27 cellular contexts compared by ENCODE assay signal in the genomic region with DNA sequence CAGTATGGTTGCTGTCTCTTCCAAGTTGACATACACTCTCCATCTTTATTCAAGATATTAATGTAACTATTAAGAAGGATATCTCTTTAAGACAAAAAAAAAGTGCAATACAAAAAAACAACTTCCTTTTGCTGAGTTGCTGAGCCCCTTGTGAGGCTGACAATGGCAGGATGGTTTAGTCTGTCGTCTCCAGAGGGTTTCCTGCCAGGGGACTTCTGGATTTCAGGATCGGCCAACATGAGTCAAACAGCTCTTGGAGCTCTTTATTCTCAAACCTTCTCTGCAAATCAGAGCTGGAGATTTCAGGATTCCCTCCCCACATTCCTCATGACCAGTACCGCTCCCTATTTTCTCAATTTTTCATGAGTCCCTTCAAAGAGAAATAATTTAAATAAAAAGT. TPM values are rescaled to one million over a fixed set of nuclear protein-coding genes. Genes with fewer than 3 reads are reported as not detected.
DNase-seq lines count a peak whose midpoint lies in the region; ATAC-seq and TF ChIP-seq lines count a peak whose summit lies in the region.
"Had no signal": no experiment of that assay in that cellular context is flagged by ENCODE, and none has a peak within 500 bp of the region (broad histone marks: within the 10 kb centered on the region; RNA-seq: fewer than 3 reads in every experiment).

No MANE protein-coding gene starts in this region.

- no peaks in the 10 kb centered on the region for H3K27me3 ChIP-seq in heart right ventricle
- H3K27me3 ChIP-seq in MG63: no peaks in the 10 kb centered on the region
- no peaks in the 10 kb centered on the region for H3K27me3 ChIP-seq in osteoblast (ENCODE audit: insufficient read depth, low read length)
- H3K27me3 ChIP-seq in H7 (ENCODE audit: control insufficient read depth, insufficient read depth, low read length): no peaks in the 10 kb centered on the region
- H3K27me3 ChIP-seq: left lung had no signal

- peak overlapping the region; percentile 35 for H3K4me3 Mint-ChIP-seq in endothelial cell (ENCODE audit: unreplicated experiment)
- H3K4me3 Mint-ChIP-seq: activated CD4-positive, alpha-beta memory T cell treated with anti-CD3 and anti-CD28 coated beads, Interleukin-2, amount 10 ng/mL, durations not matched to agents 7 days and 5 days; activated naive CD4-positive, alpha-beta T cell treated with anti-CD3 and anti-CD28 coated beads for 36 hours; H9; neural crest cell; stimulated activated naive CD8-positive, alpha-beta T cell treated with anti-CD3 and anti-CD28 coated beads, Interleukin-15, amount 100 ng/mL, for 72 hours; T-helper 2 cell treated with Interferon-gamma antibody and Interleukin-4, amounts not matched to agents 5 μg/mL and 100 μg/mL, for 36 hours had no signal

- peak overlapping the region; percentile 52 for H2AFZ ChIP-seq in osteoblast (ENCODE audit: low read length)

- no peaks in the 10 kb centered on the region for H3K36me3 Mint-ChIP-seq in endothelial cell (ENCODE audit: low read depth, unreplicated experiment)

- H3K27ac ChIP-seq in heart right ventricle (peak overlapping the region in 6 of 10 donors; percentile 10 to 61 (median 26)), osteoblast (ENCODE audit: low read depth, low read length) (no peak overlapping the region)
- H3K27ac ChIP-seq: RWPE1 had no signal

- H3K4me2 ChIP-seq in osteoblast (ENCODE audit: insufficient read depth, low read length): no peak overlapping the region
- H3K4me2 ChIP-seq: A549 had no signal

- peak overlapping the region; percentile 96 for H3K27ac Mint-ChIP-seq in endothelial cell (ENCODE audit: unreplicated experiment)
- H3K27ac Mint-ChIP-seq: activated CD4-positive, alpha-beta memory T cell treated with anti-CD3 and anti-CD28 coated beads, Interleukin-2, amount 10 ng/mL, durations not matched to agents 7 days and 5 days; activated naive CD4-positive, alpha-beta T cell treated with anti-CD3 and anti-CD28 coated beads for 36 hours; T-helper 2 cell treated with Interferon-gamma antibody and Interleukin-4, amounts not matched to agents 5 μg/mL and 100 μg/mL, for 36 hours had no signal

- H3K4me3 ChIP-seq in heart right ventricle: no peak overlapping the region
- H3K4me3 ChIP-seq in MG63: no peak overlapping the region
- no peak overlapping the region for H3K4me3 ChIP-seq in osteoblast (ENCODE audit: insufficient read depth, low read length)
- no peak overlapping the region for H3K4me3 ChIP-seq in H7 (ENCODE audit: insufficient read depth, low read depth, low read length)
- H3K4me3 ChIP-seq: A549, left lung had no signal

- H3K36me3 ChIP-seq in heart right ventricle (no peaks in the 10 kb centered on the region), MG63 (no peaks in the 10 kb centered on the region), osteoblast (ENCODE audit: insufficient read depth, low read length) (no peaks in the 10 kb centered on the region), H7 (replicated peaks; ENCODE audit: control insufficient read depth, insufficient read depth, low read length) (no peaks in the 10 kb centered on the region)
- H3K36me3 ChIP-seq: left lung had no signal

- H3K9me3 ChIP-seq in heart right ventricle: no peaks in the 10 kb centered on the region
- no peaks in the 10 kb centered on the region for H3K9me3 ChIP-seq in MG63
- H3K9me3 ChIP-seq in osteoblast (ENCODE audit: low read depth, low read length): no peaks in the 10 kb centered on the region
- H3K9me3 ChIP-seq: A549, left lung had no signal

- no peaks in the 10 kb centered on the region for H3K9me3 Mint-ChIP-seq in endothelial cell (ENCODE audit: unreplicated experiment)
- H3K9me3 Mint-ChIP-seq: activated CD4-positive, alpha-beta memory T cell treated with anti-CD3 and anti-CD28 coated beads, Interleukin-2, amount 10 ng/mL, durations not matched to agents 7 days and 5 days; activated naive CD4-positive, alpha-beta T cell treated with anti-CD3 and anti-CD28 coated beads for 36 hours; neural crest cell; stimulated activated naive CD8-positive, alpha-beta T cell treated with anti-CD3 and anti-CD28 coated beads, Interleukin-15, amount 100 ng/mL, for 72 hours; T-helper 2 cell treated with Interferon-gamma antibody and Interleukin-4, amounts not matched to agents 5 μg/mL and 100 μg/mL, for 36 hours had no signal

- no peaks in the 10 kb centered on the region for H4K20me1 ChIP-seq in osteoblast (ENCODE audit: insufficient read depth, low read length)

- no peaks in the 10 kb centered on the region for H3K79me2 ChIP-seq in osteoblast (ENCODE audit: insufficient read depth, low read length)

- H3K27me3 Mint-ChIP-seq in endothelial cell (ENCODE audit: unreplicated experiment): peaks cover 6% of the 10 kb centered on the region
- H3K27me3 Mint-ChIP-seq: stimulated activated naive CD8-positive, alpha-beta T cell treated with anti-CD3 and anti-CD28 coated beads, Interleukin-15, amount 100 ng/mL, for 72 hours had no signal

- DNase-seq in heart right ventricle (peak in 1 of 2 donors; percentile 39), cardiac septum (ENCODE audit: low spot score) (no peak), MG63 (peak; percentile 50), endothelial cell (ENCODE audit: low spot score) (peak; percentile 41), osteoblast (ENCODE audit: insufficient read length, low spot score, missing footprints) (no peak), NCI-H2196 (lab: John Stamatoyannopoulos, UW; ENCODE audit: unreplicated experiment) (no peak), H7 (no peak)
- DNase-seq: activated CD4-positive, alpha-beta memory T cell treated with anti-CD3 and anti-CD28 coated beads, Interleukin-2, amount 10 ng/mL, durations not matched to agents 7 days and 5 days; activated CD8-positive, alpha-beta memory T cell treated with anti-CD3 and anti-CD28 coated beads, Interleukin-2, amount 50 U/mL, for 4 hours; activated naive CD4-positive, alpha-beta T cell treated with anti-CD3 and anti-CD28 coated beads for 36 hours; cerebellar nuclear complex; H9; islet precursor cell; left lung; mesendoderm; NCI-H1105; NCI-H187; posterior cingulate gyrus; right cardiac atrium; stimulated activated CD8-positive, alpha-beta memory T cell treated with anti-CD3 and anti-CD28 coated beads, Interleukin-4, amount 100 ng/mL, for 48 hours; stimulated activated naive CD8-positive, alpha-beta T cell treated with anti-CD3 and anti-CD28 coated beads, Interleukin-15, amount 100 ng/mL, for 72 hours had no signal

- ATAC-seq in heart right ventricle (peak in 6 of 8 donors; percentile 55 to 77 (median 66)), HG02763 (IDR thresholded peaks at IDR 0.05; ENCODE audit: unreplicated experiment) (no peak)
- ATAC-seq: A549; left lung; stimulated activated naive CD8-positive, alpha-beta T cell treated with anti-CD3 and anti-CD28 coated beads, Interleukin-15, amount 100 ng/mL, for 72 hours had no signal

- TF ChIP-seq CTCF in heart right ventricle (IDR thresholded peaks at IDR 0.05) (no peak), endothelial cell (IDR thresholded peaks at IDR 0.05; ENCODE audit: unreplicated experiment) (no peak), osteoblast (IDR thresholded peaks at IDR 0.05; ENCODE audit: extremely low read depth, low read depth, low read length) (no peak)

- 49 to 52% methylated on average over 3 of the region's 3 CpGs for WGBS in heart right ventricle, 2 donors

- H3K4me1 ChIP-seq in heart right ventricle (peaks cover 0 to 24% (median 0%) of the 10 kb centered on the region in 9 donors), osteoblast (ENCODE audit: insufficient read depth, low read length) (peaks cover 8% of the 10 kb centered on the region)
- H3K4me1 ChIP-seq: left lung had no signal

- peaks cover 56% of the 10 kb centered on the region for H3K4me1 Mint-ChIP-seq in endothelial cell (ENCODE audit: unreplicated experiment)
- H3K4me1 Mint-ChIP-seq: activated CD4-positive, alpha-beta memory T cell treated with anti-CD3 and anti-CD28 coated beads, Interleukin-2, amount 10 ng/mL, durations not matched to agents 7 days and 5 days; stimulated activated naive CD8-positive, alpha-beta T cell treated with anti-CD3 and anti-CD28 coated beads, Interleukin-15, amount 100 ng/mL, for 72 hours had no signal

- intact Hi-C loops in heart right ventricle (cut with DNase I) (loop anchor here in 4 of 10 donors (10.0 kb wide), 1 partner anchor 168 kb away; no protein-coding TSS in a partner anchor), cardiac septum (cut with DNase I) (no loop called here)

RNA-seq across cellular contexts. Expression of gene RASGRP3, which starts 59.4 kb away (rescaled TPM):
- total RNA-seq in heart right ventricle (10 to 100 TPM; 46.9 to 77.4 (median 66.4) TPM), cardiac septum (49.4 TPM), endothelial cell (ENCODE audit: unreplicated experiment) (487 TPM), osteoblast (0.72 and 1.5 TPM in 2 replicates)
- 10 to 100 TPM; 14.9 to 22.4 TPM for polyA plus RNA-seq in heart right ventricle
- total RNA-seq in MG63 (2014; rRNA removed; shearing (Covaris generic); ENCODE audit: low replicate concordance): 3.4 and 3.9 TPM in 2 replicates
- 0.03 TPM in 1 of 2 replicates, not detected in the other for total RNA-seq in H7 (2014; rRNA removed; shearing (Covaris generic))
- total RNA-seq: H9, NCI-H460 had no signal

Comparison
In these comparisons a context has a peak if more than half of its experiments do, and no peak if none do; other contexts are left out.
1. DNase-seq: peak in MG63 (single experiment) and endothelial cell (single experiment); none in cardiac septum (single experiment), osteoblast (single experiment), NCI-H2196 (single experiment) and H7 (single experiment).